Comparison of ENCODE assay signal across 12 cellular contexts in the genomic region with DNA sequence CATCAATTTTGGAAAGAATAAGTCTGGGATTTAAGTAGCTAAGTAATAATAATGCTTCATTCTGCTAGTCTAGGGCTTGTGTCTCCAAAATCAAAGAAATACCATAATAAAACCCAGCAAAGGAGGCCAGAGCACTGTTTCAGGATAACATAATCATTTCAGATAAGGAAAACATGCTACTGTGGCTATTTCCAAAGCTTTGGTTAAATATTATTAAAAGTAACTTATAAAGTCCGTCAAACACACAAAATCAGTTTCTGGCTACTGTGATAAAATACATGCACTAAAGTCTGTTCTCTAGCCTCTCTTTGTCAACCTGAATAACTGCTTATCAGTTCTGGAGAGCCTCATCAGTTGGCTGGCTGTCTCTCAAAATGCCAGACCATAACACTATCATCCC. TPM values are rescaled to one million over a fixed set of nuclear protein-coding genes. Genes with fewer than 3 reads are reported as not detected.
"Had no signal": no experiment of that assay in that cellular context is flagged by ENCODE, and none has a peak within 500 bp of the region (broad histone marks: within the 10 kb centered on the region; RNA-seq: fewer than 3 reads in every experiment).

No MANE protein-coding gene starts in this region.

- DNase-seq: GM23248, GOT3, H7, HFFc6, KBM-7 had no signal

- H3K4me3 ChIP-seq: GM23248, HAP-1 had no signal

- H2AFZ ChIP-seq: GM23248 had no signal

- H3K9me3 ChIP-seq: HAP-1 had no signal

- H3K27me3 Mint-ChIP-seq: IgD-negative memory B cell had no signal

- H3K4me3 Mint-ChIP-seq: HFFc6, IgD-negative memory B cell had no signal

- H3K27ac ChIP-seq: GM23248, HL-60 had no signal

- H3K36me3 Mint-ChIP-seq: IgD-negative memory B cell had no signal

- FAIRE-seq: HepG2 had no signal

- H3K36me3 ChIP-seq: HAP-1 had no signal

- H3K27ac Mint-ChIP-seq: HFFc6, IgD-negative memory B cell had no signal

- ATAC-seq: HCT116, HepG2 had no signal

- H3K4me1 ChIP-seq: HAP-1 had no signal

RNA-seq across cellular contexts. Expression of gene OR6T1, which starts 1.5 kb away (rescaled TPM):
- total RNA-seq: GM23248, H4, H7, HepG2, HFFc6, HT1080 had no signal
- polyA plus RNA-seq: GM23248, HepG2, IgD-negative memory B cell had no signal

RNA-seq across cellular contexts. Expression of gene OR4D5, which starts 5.7 kb away (rescaled TPM):
- total RNA-seq: GM23248, H4, H7, HepG2, HFFc6, HT1080 had no signal
- polyA plus RNA-seq: GM23248, HepG2, IgD-negative memory B cell had no signal

RNA-seq across cellular contexts. Expression of gene OR10S1, which starts 32.4 kb away (rescaled TPM):
- total RNA-seq: GM23248, H4, H7, HepG2, HFFc6, HT1080 had no signal
- polyA plus RNA-seq: GM23248, HepG2, IgD-negative memory B cell had no signal

RNA-seq across cellular contexts. Expression of gene OR8D4, which starts 43.2 kb away (rescaled TPM):
- total RNA-seq: GM23248, H4, H7, HepG2, HFFc6, HT1080 had no signal
- polyA plus RNA-seq: GM23248, HepG2, IgD-negative memory B cell had no signal

RNA-seq across cellular contexts. Expression of gene OR10G6, which starts 49.8 kb away (rescaled TPM):
- total RNA-seq: GM23248, H4, H7, HepG2, HFFc6, HT1080 had no signal
- polyA plus RNA-seq: GM23248, HepG2, IgD-negative memory B cell had no signal
